In genomic region chr2:239245107-239245506, GRCh38 we compare ENCODE assay signal across 1 cellular context.
TF ChIP-seq lines count a peak whose summit lies in the region.

No MANE protein-coding gene starts in this region.

TF ChIP-seq in HCT116, 20 proteins besides CTCF, POLR2A, EP300 and RAD21 (continued from another document):
- TF ChIP-seq ZBTB33 (IDR thresholded peaks at IDR 0.05; ENCODE audit: extremely low read depth, insufficient replicate concordance, low read length) (no peak), YY1 (IDR thresholded peaks at IDR 0.05; ENCODE audit: extremely low read depth, insufficient replicate concordance, low read depth, low read length) (no peak), ZFX (IDR thresholded peaks at IDR 0.05) (no peak), JUND (IDR thresholded peaks at IDR 0.05) (no peak), ATF3 (IDR thresholded peaks at IDR 0.05) (no peak), EZH2phosphoT487 (IDR thresholded peaks at IDR 0.05; ENCODE audit: borderline replicate concordance) (no peak), SIN3A (IDR thresholded peaks at IDR 0.05; ENCODE audit: low read depth) (no peak), FOSL1 (IDR thresholded peaks at IDR 0.05; ENCODE audit: low read depth) (no peak), POLR2AphosphoS5 (IDR thresholded peaks at IDR 0.05; ENCODE audit: low read depth, low read length) (no peak), EGR1 (IDR thresholded peaks at IDR 0.05; ENCODE audit: low read depth) (no peak)
- TF ChIP-seq, protein P1, sequence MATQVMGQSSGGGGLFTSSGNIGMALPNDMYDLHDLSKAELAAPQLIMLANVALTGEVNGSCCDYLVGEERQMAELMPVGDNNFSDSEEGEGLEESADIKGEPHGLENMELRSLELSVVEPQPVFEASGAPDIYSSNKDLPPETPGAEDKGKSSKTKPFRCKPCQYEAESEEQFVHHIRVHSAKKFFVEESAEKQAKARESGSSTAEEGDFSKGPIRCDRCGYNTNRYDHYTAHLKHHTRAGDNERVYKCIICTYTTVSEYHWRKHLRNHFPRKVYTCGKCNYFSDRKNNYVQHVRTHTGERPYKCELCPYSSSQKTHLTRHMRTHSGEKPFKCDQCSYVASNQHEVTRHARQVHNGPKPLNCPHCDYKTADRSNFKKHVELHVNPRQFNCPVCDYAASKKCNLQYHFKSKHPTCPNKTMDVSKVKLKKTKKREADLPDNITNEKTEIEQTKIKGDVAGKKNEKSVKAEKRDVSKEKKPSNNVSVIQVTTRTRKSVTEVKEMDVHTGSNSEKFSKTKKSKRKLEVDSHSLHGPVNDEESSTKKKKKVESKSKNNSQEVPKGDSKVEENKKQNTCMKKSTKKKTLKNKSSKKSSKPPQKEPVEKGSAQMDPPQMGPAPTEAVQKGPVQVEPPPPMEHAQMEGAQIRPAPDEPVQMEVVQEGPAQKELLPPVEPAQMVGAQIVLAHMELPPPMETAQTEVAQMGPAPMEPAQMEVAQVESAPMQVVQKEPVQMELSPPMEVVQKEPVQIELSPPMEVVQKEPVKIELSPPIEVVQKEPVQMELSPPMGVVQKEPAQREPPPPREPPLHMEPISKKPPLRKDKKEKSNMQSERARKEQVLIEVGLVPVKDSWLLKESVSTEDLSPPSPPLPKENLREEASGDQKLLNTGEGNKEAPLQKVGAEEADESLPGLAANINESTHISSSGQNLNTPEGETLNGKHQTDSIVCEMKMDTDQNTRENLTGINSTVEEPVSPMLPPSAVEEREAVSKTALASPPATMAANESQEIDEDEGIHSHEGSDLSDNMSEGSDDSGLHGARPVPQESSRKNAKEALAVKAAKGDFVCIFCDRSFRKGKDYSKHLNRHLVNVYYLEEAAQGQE (IDR thresholded peaks at IDR 0.05; ENCODE audit: low read depth) = no peak
TF ChIP-seq in HCT116: peak in this region for 0.
